ENCODE assay signal across 19 cellular contexts in the genomic region with DNA sequence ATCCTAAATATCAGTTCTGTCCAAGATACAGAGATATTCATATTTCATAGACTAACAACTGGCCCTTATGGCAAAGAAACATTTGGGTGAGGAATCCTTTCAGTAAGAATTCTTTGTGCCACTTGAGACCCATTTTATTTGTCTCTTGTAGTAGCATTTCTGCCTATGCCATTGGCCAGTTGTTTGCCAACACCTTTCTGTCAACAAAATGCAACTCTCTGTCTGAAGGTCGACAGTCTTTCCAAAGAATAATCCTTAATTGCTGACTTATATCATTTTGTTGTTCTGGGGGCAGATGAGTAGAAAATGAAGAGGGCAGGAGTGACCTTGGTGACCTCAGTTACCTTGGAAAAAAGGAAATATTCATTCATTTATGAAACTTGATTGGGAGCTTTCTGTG. TPM values are rescaled to one million over a fixed set of nuclear protein-coding genes. Genes with fewer than 3 reads are reported as not detected.
DNase-seq lines count a peak whose midpoint lies in the region; ATAC-seq, FAIRE-seq and TF ChIP-seq lines count a peak whose summit lies in the region.
"Had no signal": no experiment of that assay in that cellular context is flagged by ENCODE, and none has a peak within 500 bp of the region (broad histone marks: within the 10 kb centered on the region; RNA-seq: fewer than 3 reads in every experiment).

No MANE protein-coding gene starts in this region.

- no TSS peak for BruUV-seq in HepG2 (replicated peaks; lab: Mats Ljungman, UMichigan)

- H3K4me1 ChIP-seq in right lobe of liver: no peaks in the 10 kb centered on the region
- peaks cover 7% of the 10 kb centered on the region; the same call in 1 of the 2 replicates for H3K4me1 ChIP-seq in HepG2 (ENCODE audit: insufficient read depth, low read length)
- peaks cover 0 to 31% (median 14%) of the 10 kb centered on the region in 3 donors for H3K4me1 ChIP-seq in gastroesophageal sphincter
- peaks cover 0 to 8% (median 2%) of the 10 kb centered on the region in 6 donors for H3K4me1 ChIP-seq in spleen
- peaks cover 2 to 11% of the 10 kb centered on the region in 2 donors for H3K4me1 ChIP-seq in aorta (ENCODE audit: control insufficient read depth in 1 of 2, insufficient read depth in 2 of 2, low read length in 2 of 2)
- H3K4me1 ChIP-seq in endodermal cell (ENCODE audit: control insufficient read depth, insufficient read depth, low read length): peaks cover 12% of the 10 kb centered on the region

- CTCF ChIA-PET in HepG2 (lab: Yijun Ruan, JAX; ENCODE audit: low intra/inter-chr PET ratio, low total read pairs): no interaction called here

- H3K27me3 Mint-ChIP-seq in endodermal cell (ENCODE audit: insufficient read depth) (no peaks in the 10 kb centered on the region), progenitor cell of endocrine pancreas (no peaks in the 10 kb centered on the region)

- H3K27ac ChIP-seq in right lobe of liver (no peak overlapping the region), HepG2 (ENCODE audit: extremely low read length, insufficient read depth, low read length) (no peak overlapping the region), gastroesophageal sphincter (peak overlapping the region; percentile 84 to 91 (median 88)), spleen (peak overlapping the region in 6 of 8 donors; percentile 2 to 69 (median 52)), aorta (ENCODE audit: low read depth in 1 of 2, low read length in 2 of 2) (peak overlapping the region; percentile 53 to 99), endodermal cell (ENCODE audit: low read depth, low read length) (no peak overlapping the region)
- H3K27ac ChIP-seq: C4-2B, HL-60, PC-9 had no signal

- H3K27ac Mint-ChIP-seq in endodermal cell (no peak overlapping the region), progenitor cell of endocrine pancreas (no peak overlapping the region)

- no peak overlapping the region for H3K4me3 ChIP-seq in right lobe of liver
- no peak overlapping the region for H3K4me3 ChIP-seq in HepG2 (replicated peaks in 1 of 3; ENCODE audit: insufficient read depth in 1 of 3, low read depth in 2 of 3, low read length in 3 of 3)
- no peak overlapping the region for H3K4me3 ChIP-seq in gastroesophageal sphincter
- H3K4me3 ChIP-seq in spleen: no peak overlapping the region
- no peak overlapping the region for H3K4me3 ChIP-seq in aorta (ENCODE audit: low read length in 2 of 2)
- H3K4me3 ChIP-seq in endodermal cell (ENCODE audit: low read length): no peak overlapping the region
- H3K4me3 ChIP-seq: PC-9 had no signal

- H3K27me3 ChIP-seq in right lobe of liver (no peaks in the 10 kb centered on the region), HepG2 (ENCODE audit: control insufficient read depth in 1 of 2, insufficient read depth in 2 of 2, low read length in 2 of 2) (no peaks in the 10 kb centered on the region), gastroesophageal sphincter (no peaks in the 10 kb centered on the region), spleen (replicated peaks in 1 of 7) (no peaks in the 10 kb centered on the region), aorta (ENCODE audit: control insufficient read depth in 1 of 2, insufficient read depth in 2 of 2, low read length in 1 of 2) (no peaks in the 10 kb centered on the region), endodermal cell (ENCODE audit: control insufficient read depth, insufficient read depth, low read length, poor library complexity, severe bottlenecking) (no peaks in the 10 kb centered on the region)

- H3K9ac ChIP-seq in HepG2 (ENCODE audit: insufficient read depth, low read depth, low read length) (no peak overlapping the region), endodermal cell (ENCODE audit: extremely low read depth, low read length, poor library complexity, severe bottlenecking) (no peak overlapping the region)

- H3K36me3 Mint-ChIP-seq in endodermal cell (ENCODE audit: low read depth) (peaks cover 64% of the 10 kb centered on the region), progenitor cell of endocrine pancreas (ENCODE audit: insufficient read depth) (peaks cover 25% of the 10 kb centered on the region)

- intact Hi-C loops in right lobe of liver (cut with DNase I) (no loop called here), HepG2 (cut with micrococcal nuclease; ENCODE audit: unreplicated experiment) (no loop called here), spleen (cut with DNase I; ENCODE audit: low total_unique reads) (no loop called here), aorta (cut with DNase I) (no loop called here)

- H3K36me3 ChIP-seq in right lobe of liver (peaks cover 0 to 24% (median 9%) of the 10 kb centered on the region in 4 donors), HepG2 (replicated peaks in 1 of 2; ENCODE audit: control insufficient read depth in 1 of 2, insufficient read depth in 2 of 2, low read length in 2 of 2) (no peaks in the 10 kb centered on the region), gastroesophageal sphincter (peaks cover 0 to 61% of the 10 kb centered on the region in 2 donors), spleen (peaks cover 0 to 92% (median 32%) of the 10 kb centered on the region in 6 donors), aorta (ENCODE audit: control insufficient read depth in 1 of 2, insufficient read depth in 2 of 2, low read length in 1 of 2) (no peaks in the 10 kb centered on the region), endodermal cell (ENCODE audit: control insufficient read depth, insufficient read depth, low read length) (peaks cover 53% of the 10 kb centered on the region)

- H3K9me3 ChIP-seq in right lobe of liver (no peaks in the 10 kb centered on the region), HepG2 (ENCODE audit: low read length) (no peaks in the 10 kb centered on the region), gastroesophageal sphincter (no peaks in the 10 kb centered on the region), spleen (no peaks in the 10 kb centered on the region), aorta (ENCODE audit: control insufficient read depth, low read length) (no peaks in the 10 kb centered on the region), endodermal cell (ENCODE audit: control insufficient read depth, low read length) (no peaks in the 10 kb centered on the region)

- FAIRE-seq in HepG2 (lab: Jason Lieb, UNC): no peak
- FAIRE-seq: G401.6 had no signal

- TF ChIP-seq CTCF in right lobe of liver (IDR thresholded peaks at IDR 0.05): no peak
- no peak for TF ChIP-seq CTCF in HepG2 (CRISPR knock-in tag; IDR thresholded peaks at IDR 0.05)
- TF ChIP-seq CTCF in gastroesophageal sphincter (IDR thresholded peaks at IDR 0.05): no peak
- no peak for TF ChIP-seq CTCF in spleen (IDR thresholded peaks at IDR 0.05 in 8 of 11, conservative IDR thresholded peaks at IDR 0.05 in 3 of 11)
- no peak for TF ChIP-seq CTCF in endodermal cell (conservative IDR thresholded peaks at IDR 0.05)
- no peak for TF ChIP-seq CTCF in progenitor cell of endocrine pancreas (IDR thresholded peaks at IDR 0.05; ENCODE audit: unreplicated experiment)

- no peak overlapping the region for H2AFZ ChIP-seq in HepG2 (ENCODE audit: low read length)
- H2AFZ ChIP-seq: PC-9 had no signal

- DNase-seq in right lobe of liver: no peak
- DNase-seq in HepG2 (ENCODE audit: low spot score): no peak
- DNase-seq in spleen: no peak
- no peak for DNase-seq in aorta
- DNase-seq in endodermal cell: no peak
- no peak for DNase-seq in NK-92 (lab: John Stamatoyannopoulos, UW; ENCODE audit: unreplicated experiment)
- DNase-seq in progenitor cell of endocrine pancreas (ENCODE audit: low spot score, unreplicated experiment): no peak
- DNase-seq: DND-41, HCEC 1CT, KBM-7, NCI-H1436, NCI-H2029, NCI-H2171, NCI-H446, PC-9 had no signal

- H3K79me2 ChIP-seq in HepG2 (ENCODE audit: insufficient read depth, low read length): no peaks in the 10 kb centered on the region

- no peak overlapping the region for H3K4me2 ChIP-seq in HepG2 (ENCODE audit: low read depth, low read length)
- H3K4me2 ChIP-seq: PC-9 had no signal

- TF ChIP-seq POLR2A in right lobe of liver (IDR thresholded peaks at IDR 0.05): no peak
- TF ChIP-seq POLR2A in HepG2 (IDR thresholded peaks at IDR 0.05; ENCODE audit: insufficient read depth in 1 of 2, low read depth in 2 of 2, low read length in 2 of 2): no peak
- no peak for TF ChIP-seq POLR2A in gastroesophageal sphincter (IDR thresholded peaks at IDR 0.05)
- no peak for TF ChIP-seq POLR2A in spleen (IDR thresholded peaks at IDR 0.05)

- no peaks in the 10 kb centered on the region for H4K20me1 ChIP-seq in HepG2 (ENCODE audit: insufficient read depth, low read length)

- no peak for TF ChIP-seq EP300 in HepG2 (IDR thresholded peaks at IDR 0.05; ENCODE audit: low read depth in 2 of 2, low read length in 2 of 2)
- no peak for TF ChIP-seq EP300 in HepG2 (CRISPR knock-in tag; IDR thresholded peaks at IDR 0.05; ENCODE audit: borderline replicate concordance)
- TF ChIP-seq EP300 in gastroesophageal sphincter (IDR thresholded peaks at IDR 0.05): no peak

- H3K4me3 Mint-ChIP-seq in endodermal cell: no peak overlapping the region
- no peak overlapping the region for H3K4me3 Mint-ChIP-seq in progenitor cell of endocrine pancreas (ENCODE audit: low read depth)

- ATAC-seq in right lobe of liver (peak in 3 of 4 donors; percentile 27 to 54 (median 49)), HepG2 (no peak), gastroesophageal sphincter (no peak), aorta (ENCODE audit: low FRiP score) (no peak)

- POLR2A ChIA-PET in HepG2 (lab: Yijun Ruan, JAX): no interaction called here

- H3K9me3 Mint-ChIP-seq in endodermal cell (no peaks in the 10 kb centered on the region), progenitor cell of endocrine pancreas (ENCODE audit: low read depth) (no peaks in the 10 kb centered on the region)

- WGBS in right lobe of liver (ENCODE audit: insufficient coverage, low coverage, low lambda C conversion rate, missing lambda C conversion rate): 14% methylated on average over 1 of the region's 1 CpG
- WGBS in HepG2 (ENCODE audit: low lambda C conversion rate): 0% methylated on average over 1 of the region's 1 CpG
- WGBS in gastroesophageal sphincter (ENCODE audit: low coverage in 1 of 2), 2 donors: 90 to 100% methylated on average over 1 of the region's 1 CpG
- 75 to 93% (median 78%) methylated on average over 1 of the region's 1 CpG for WGBS in spleen, 5 donors
- WGBS in aorta, 2 donors: 80 to 81% methylated on average over 1 of the region's 1 CpG
- 91 to 100% methylated on average over 1 of the region's 1 CpG for WGBS in endodermal cell (ENCODE audit: insufficient coverage in 1 of 2, insufficient read length in 1 of 2), 2 experiments

- no peak for TF ChIP-seq RAD21 in HepG2 (CRISPR knock-in tag; IDR thresholded peaks at IDR 0.05)

- H3K4me1 Mint-ChIP-seq in endodermal cell (peaks cover 14% of the 10 kb centered on the region), progenitor cell of endocrine pancreas (ENCODE audit: low read depth) (no peaks in the 10 kb centered on the region)

- in situ Hi-C loops in HepG2 (cut with HindIII; ENCODE audit: extremely low pct_ligation_motif_present, low pct_unique_long_range_greater_than_20kb): no loop called here

RNA-seq across cellular contexts. Expression of gene IFT43, which starts 10.9 kb away (rescaled TPM):
- total RNA-seq in right lobe of liver (10 to 100 TPM; 13.8 to 36.6 (median 20.7) TPM), HepG2 (2016; rRNA removed; fragmentation: Illumina TruSeq; extraction: Trizol) (0.15 TPM in 1 of 2 replicates, not detected in the other), gastroesophageal sphincter (10 to 100 TPM; 39.7 to 51.6 (median 43.6) TPM), spleen (10 to 100 TPM; 19.8 to 39.9 (median 22.6) TPM), aorta (10 to 100 TPM; 44.3 to 64.0 TPM), endodermal cell (10 to 100 TPM; 46.3 to 49.6 TPM), progenitor cell of endocrine pancreas (45.1 and 52.1 TPM in 2 replicates)
- 1.3 TPM in 1 of 2 replicates, not detected in the other for total RNA-seq in HepG2 (2016; cell fraction: cytosol; rRNA removed; fragmentation: Illumina TruSeq; extraction: Trizol; ENCODE audit: low read depth)
- total RNA-seq in HepG2 (2016; cell fraction: insoluble cytoplasmic fraction; rRNA removed; fragmentation: Illumina TruSeq; extraction: Trizol): 0.28 and 0.31 TPM in 2 replicates
- total RNA-seq in HepG2 (2016; cell fraction: membrane; rRNA removed; fragmentation: Illumina TruSeq; extraction: Trizol): not detected in 2 replicates
- 0.81 TPM in 1 of 2 replicates, not detected in the other for total RNA-seq in HepG2 (2016; cell fraction: nucleus; rRNA removed; fragmentation: Illumina TruSeq; extraction: Trizol)
- polyA plus RNA-seq in HepG2 (2011; rRNA removed) (0.55 and 0.78 TPM in 2 replicates), spleen (10 to 100 TPM; 31.0 to 34.6 (median 33.1) TPM), aorta (10 to 100 TPM; 42.1 to 62.5 TPM)
- 0.10 and 0.36 TPM in 2 replicates for polyA plus RNA-seq in HepG2 (2011; cell fraction: cytosol; rRNA removed)
- 1.7 and 1.8 TPM in 2 replicates for polyA plus RNA-seq in HepG2 (2011; cell fraction: nucleus; rRNA removed)
- 0.38 and 1.8 TPM in 2 replicates for polyA plus RNA-seq in HepG2 (2012)
- 0.18 TPM in 1 of 2 replicates, not detected in the other for polyA plus RNA-seq in HepG2 (2016; cell fraction: cytosol; fragmentation: Illumina TruSeq; extraction: Trizol; ENCODE audit: low read depth)
- polyA plus RNA-seq in HepG2 (2016; cell fraction: insoluble cytoplasmic fraction; fragmentation: Illumina TruSeq; extraction: Trizol; ENCODE audit: low read depth): not detected in 2 replicates
- polyA plus RNA-seq in HepG2 (2016; cell fraction: membrane; fragmentation: Illumina TruSeq; extraction: Trizol; ENCODE audit: low read depth): 0.26 TPM in 1 of 2 replicates, not detected in the other
- 0.85 and 1.1 TPM in 2 replicates for polyA plus RNA-seq in HepG2 (2016; cell fraction: nucleus; fragmentation: Illumina TruSeq; extraction: Trizol; ENCODE audit: insufficient read depth, low read depth)
- 0.32 and 11.4 TPM in 2 replicates for polyA minus RNA-seq in HepG2 (2011; rRNA and poly(A)+ RNA removed; ENCODE audit: low replicate concordance)
- 1.6 TPM in 1 of 2 replicates, not detected in the other for polyA minus RNA-seq in HepG2 (2011; cell fraction: cytosol; rRNA and poly(A)+ RNA removed)
- 1.1 and 1.5 TPM in 2 replicates for polyA minus RNA-seq in HepG2 (2011; cell fraction: nucleus; rRNA and poly(A)+ RNA removed)
- polyA plus RNA-seq in endodermal cell (2013, experiment 1 of 2): 44.4 TPM
- 41.4 TPM for polyA plus RNA-seq in endodermal cell (2013, experiment 2 of 2)

RNA-seq across cellular contexts. Expression of gene TGFB3, which starts 14.7 kb away (rescaled TPM):
- total RNA-seq in right lobe of liver (10 to 100 TPM in 2 of 6 experiments, 1 to 10 TPM in 4; 4.3 to 60.1 (median 6.5) TPM), HepG2 (2016; rRNA removed; fragmentation: Illumina TruSeq; extraction: Trizol) (1.4 and 2.5 TPM in 2 replicates), gastroesophageal sphincter (10 to 100 TPM; 24.1 to 38.3 (median 27.6) TPM), spleen (10 to 100 TPM in 4 of 7 donors, 1 to 10 TPM in 3; 5.6 to 61.0 (median 15.7) TPM), aorta (100 to 1,000 TPM; 134 to 405 TPM), endodermal cell (1 to 10 TPM; 6.1 to 6.8 TPM), progenitor cell of endocrine pancreas (10.3 and 11.7 TPM in 2 replicates)
- 0.10 and 0.18 TPM in 2 replicates for total RNA-seq in HepG2 (2016; cell fraction: cytosol; rRNA removed; fragmentation: Illumina TruSeq; extraction: Trizol; ENCODE audit: low read depth)
- 0.58 and 0.78 TPM in 2 replicates for total RNA-seq in HepG2 (2016; cell fraction: insoluble cytoplasmic fraction; rRNA removed; fragmentation: Illumina TruSeq; extraction: Trizol)
- total RNA-seq in HepG2 (2016; cell fraction: membrane; rRNA removed; fragmentation: Illumina TruSeq; extraction: Trizol): 0.40 and 0.79 TPM in 2 replicates
- 1.5 and 2.1 TPM in 2 replicates for total RNA-seq in HepG2 (2016; cell fraction: nucleus; rRNA removed; fragmentation: Illumina TruSeq; extraction: Trizol)
- polyA plus RNA-seq in HepG2 (2011; rRNA removed) (2.5 and 3.2 TPM in 2 replicates), spleen (1 to 10 TPM; 4.0 to 6.1 (median 4.2) TPM), aorta (10 to 100 TPM; 30.2 to 54.5 TPM)
- 1.4 and 1.6 TPM in 2 replicates for polyA plus RNA-seq in HepG2 (2011; cell fraction: cytosol; rRNA removed)
- 6.3 and 7.1 TPM in 2 replicates for polyA plus RNA-seq in HepG2 (2011; cell fraction: nucleus; rRNA removed)
- 0.68 and 0.72 TPM in 2 replicates for polyA plus RNA-seq in HepG2 (2012)
- polyA plus RNA-seq in HepG2 (2016; cell fraction: cytosol; fragmentation: Illumina TruSeq; extraction: Trizol; ENCODE audit: low read depth): 0.16 and 0.20 TPM in 2 replicates
- 0.61 and 1.4 TPM in 2 replicates for polyA plus RNA-seq in HepG2 (2016; cell fraction: insoluble cytoplasmic fraction; fragmentation: Illumina TruSeq; extraction: Trizol; ENCODE audit: low read depth)
- polyA plus RNA-seq in HepG2 (2016; cell fraction: membrane; fragmentation: Illumina TruSeq; extraction: Trizol; ENCODE audit: low read depth): 0.31 and 0.41 TPM in 2 replicates
- polyA plus RNA-seq in HepG2 (2016; cell fraction: nucleus; fragmentation: Illumina TruSeq; extraction: Trizol; ENCODE audit: insufficient read depth, low read depth): 2.3 and 3.5 TPM in 2 replicates
- 2.7 and 14.2 TPM in 2 replicates for polyA minus RNA-seq in HepG2 (2011; rRNA and poly(A)+ RNA removed; ENCODE audit: low replicate concordance)
- 0.69 and 1.3 TPM in 2 replicates for polyA minus RNA-seq in HepG2 (2011; cell fraction: cytosol; rRNA and poly(A)+ RNA removed)
- polyA minus RNA-seq in HepG2 (2011; cell fraction: nucleus; rRNA and poly(A)+ RNA removed): 3.0 and 3.6 TPM in 2 replicates
- polyA plus RNA-seq in endodermal cell (2013, experiment 1 of 2): 2.5 TPM
- 3.6 TPM for polyA plus RNA-seq in endodermal cell (2013, experiment 2 of 2)

Comparison
In these comparisons a context has a peak if more than half of its experiments do, and no peak if none do; other contexts are left out.
1. ATAC-seq: peak in right lobe of liver (3 of 4); none in HepG2 (single experiment), gastroesophageal sphincter (single experiment) and aorta (single experiment).
2. RNA of gene IFT43, which starts 10.9 kb away (total RNA-seq): 44.3 to 64.0 TPM in aorta, 45.1 to 52.1 TPM in progenitor cell of endocrine pancreas, 46.3 to 49.6 TPM in endodermal cell, 39.7 to 51.6 TPM in gastroesophageal sphincter, 13.8 to 36.6 TPM in right lobe of liver and 19.8 to 39.9 TPM in spleen; 0.15 to 1.3 TPM in HepG2; every median in the first group is over 4 times any median in the second.
3. H3K27ac ChIP-seq: peak in gastroesophageal sphincter (4 of 4), spleen (6 of 8) and aorta (2 of 2); none in right lobe of liver (0 of 3), HepG2 (single experiment) and endodermal cell (single experiment).